Comparison of ENCODE assay signal across 15 cellular contexts in genomic region chr22:22039286-22040074, GRCh38. TPM values are rescaled to one million over a fixed set of nuclear protein-coding genes. Genes with fewer than 3 reads are reported as not detected.
DNase-seq lines count a peak whose midpoint lies in the region; ATAC-seq, FAIRE-seq and TF ChIP-seq lines count a peak whose summit lies in the region.
"Had no signal": no experiment of that assay in that cellular context is flagged by ENCODE, and none has a peak within 500 bp of the region (broad histone marks: within the 10 kb centered on the region; RNA-seq: fewer than 3 reads in every experiment).

No MANE protein-coding gene starts in this region.

- no peaks in the 10 kb centered on the region; the same call in 1 of the 2 replicates for H3K27me3 ChIP-seq in IMR-90 (ENCODE audit: control insufficient read depth, insufficient read depth, low read length)
- no peaks in the 10 kb centered on the region for H3K27me3 ChIP-seq in esophagus muscularis mucosa

- H2BK120ac ChIP-seq in IMR-90 (ENCODE audit: low read depth, low read length), result peak overlapping the region; percentile 52

- H4K20me1 ChIP-seq in IMR-90 (ENCODE audit: insufficient read depth, low read length), result no peaks in the 10 kb centered on the region; the same call in 1 of the 2 replicates
- H4K20me1 ChIP-seq in OCI-LY7 (ENCODE audit: insufficient read depth, low read length), result no peaks in the 10 kb centered on the region

- no peak overlapping the region for H3K4me2 ChIP-seq in IMR-90 (ENCODE audit: low read depth, low read length)
- peak overlapping the region; percentile 55; the same call in 1 of the 2 replicates for H3K4me2 ChIP-seq in OCI-LY7 (ENCODE audit: low read length)
- H3K4me2 ChIP-seq: A549, GM23338 had no signal

- H3K4me1 ChIP-seq in IMR-90 (ENCODE audit: control insufficient read depth, insufficient read depth, low read length) (peaks cover 14% of the 10 kb centered on the region), OCI-LY7 (ENCODE audit: insufficient read depth, low read length, poor library complexity, severe bottlenecking) (peaks cover 98% of the 10 kb centered on the region), esophagus muscularis mucosa (no peaks in the 10 kb centered on the region)
- H3K4me1 ChIP-seq: A549 had no signal

- no peak for TF ChIP-seq CTCF in IMR-90 (conservative IDR thresholded peaks at IDR 0.05; ENCODE audit: low read depth, low read length)
- no peak for TF ChIP-seq CTCF in OCI-LY7 (conservative IDR thresholded peaks at IDR 0.05; ENCODE audit: low read length)
- TF ChIP-seq CTCF in esophagus muscularis mucosa (IDR thresholded peaks at IDR 0.05), result no peak

- peaks cover 28% of the 10 kb centered on the region for H3K9me1 ChIP-seq in IMR-90 (ENCODE audit: insufficient read depth, low read length)

- H2AFZ ChIP-seq in IMR-90 (replicated peaks; ENCODE audit: low read length, poor library complexity) (peak overlapping the region; percentile 9), OCI-LY7 (ENCODE audit: low read length) (no peak overlapping the region)
- H2AFZ ChIP-seq: GM23338 had no signal

- peak; percentile 61 for FAIRE-seq in urothelium cell line (lab: Jason Lieb, UNC)
- FAIRE-seq: A549, GM18507 had no signal

- H2BK5ac ChIP-seq in IMR-90 (ENCODE audit: low read depth, low read length, poor library complexity, severe bottlenecking), result no peak overlapping the region

- BruUV-seq in IMR-90 (replicated peaks; lab: Mats Ljungman, UMichigan) (no TSS peak), OCI-LY7 (replicated peaks; lab: Mats Ljungman, UMichigan) (no TSS peak)

- peak overlapping the region; percentile 23 for H3K4ac ChIP-seq in IMR-90 (ENCODE audit: low read depth, low read length)

- intact Hi-C loops in IMR-90 (cut with micrococcal nuclease) (loop anchor here (10.0 kb wide), 1 partner anchor 115 kb away; no protein-coding TSS in a partner anchor), OCI-LY7 (cut with micrococcal nuclease; ENCODE audit: unreplicated experiment) (loop anchor here (5.0 to 10.0 kb wide), 2 partner anchors 158 to 895 kb away; no protein-coding TSS in a partner anchor), esophagus muscularis mucosa (cut with DNase I) (no loop called here)

- no peak for TF ChIP-seq POLR2A in IMR-90 (IDR thresholded peaks at IDR 0.05; ENCODE audit: low read depth, low read length)
- TF ChIP-seq POLR2A in esophagus muscularis mucosa (IDR thresholded peaks at IDR 0.05; ENCODE audit: low read depth), result no peak

- H3K9me2 ChIP-seq in OCI-LY7 (ENCODE audit: insufficient read depth, low read length), result no peaks in the 10 kb centered on the region

- no peak overlapping the region for H3K27ac ChIP-seq in IMR-90 (ENCODE audit: insufficient read depth, low read length)
- peak overlapping the region; percentile 85 for H3K27ac ChIP-seq in OCI-LY7 (ENCODE audit: low read depth, low read length, poor library complexity, severe bottlenecking)
- no peak overlapping the region for H3K27ac ChIP-seq in esophagus muscularis mucosa (replicated peaks in 1 of 4)
- H3K27ac ChIP-seq: A549 had no signal

- TF ChIP-seq RAD21 in IMR-90 (IDR thresholded peaks at IDR 0.05; ENCODE audit: low read length), result no peak

- H2AK9ac ChIP-seq in IMR-90 (replicated peaks; ENCODE audit: low read depth, low read length, poor library complexity), result no peak overlapping the region

- no peak overlapping the region for H3K9ac ChIP-seq in IMR-90 (ENCODE audit: low read depth, low read length)

- H3K79me1 ChIP-seq in IMR-90 (ENCODE audit: low read depth in 1 of 2, low read length in 2 of 2), result no peaks in the 10 kb centered on the region

- H4K5ac ChIP-seq in IMR-90 (ENCODE audit: low read depth, low read length), result no peak overlapping the region

- H4K8ac ChIP-seq in IMR-90 (ENCODE audit: low read depth in 2 of 2, low read length in 2 of 2), result no peak overlapping the region; a peak in 1 of 4 replicates

- POLR2A ChIA-PET in IMR-90 (lab: Charles Lee; ENCODE audit: unreplicated experiment), result no interaction called here
- POLR2A ChIA-PET in OCI-LY7 (lab: Charles Lee), result interaction anchor here (1.4 kb wide), 1 partner anchor 125 kb away, joined by 6 read pairs; no protein-coding TSS in a partner anchor

- no peak for ATAC-seq in IMR-90 (ENCODE audit: low read depth)
- no peak for ATAC-seq in GM21717 (IDR thresholded peaks at IDR 0.05; ENCODE audit: unreplicated experiment)
- ATAC-seq: A549, GM23338 had no signal

- H2AK5ac ChIP-seq in IMR-90 (ENCODE audit: low read depth, low read length), result peak overlapping the region; percentile 80; the same call in 1 of the 2 replicates

- DNase-seq in IMR-90 (no peak), OCI-LY7 (ENCODE audit: low spot score) (no peak), esophagus muscularis mucosa (ENCODE audit: extremely low spot score) (peak; percentile 75), urothelium cell line (ENCODE audit: low spot score) (no peak), NCI-H1105 treated with DMSO at 0.1 percent for 48 hours (lab: John Stamatoyannopoulos, UW) (no peak), ureter (ENCODE audit: low spot score) (no peak)
- DNase-seq: Caco-2; CD8-positive, alpha-beta memory T cell; DND-41; GF-D8; H9 had no signal

- peak overlapping the region; percentile 32; the same call in 1 of the 2 replicates for H2BK20ac ChIP-seq in IMR-90 (ENCODE audit: low read depth, low read length)

- H3K23ac ChIP-seq in IMR-90 (ENCODE audit: low read depth, low read length), result no peak overlapping the region

- H2BK15ac ChIP-seq in IMR-90 (ENCODE audit: low read depth, low read length), result peak overlapping the region; percentile 89; the same call in 2 of the 3 replicates

- no peak overlapping the region for H3K56ac ChIP-seq in IMR-90 (ENCODE audit: extremely low read depth, insufficient read depth, low read length)

- no peak overlapping the region for H3K4me3 ChIP-seq in IMR-90 (ENCODE audit: insufficient read depth, low read depth, low read length)
- no peak overlapping the region for H3K4me3 ChIP-seq in OCI-LY7 (ENCODE audit: low read depth, low read length, poor library complexity, severe bottlenecking)
- no peak overlapping the region for H3K4me3 ChIP-seq in esophagus muscularis mucosa
- H3K4me3 ChIP-seq: A549, GM23338 had no signal

- no peaks in the 10 kb centered on the region for H3K9me3 ChIP-seq in IMR-90 (ENCODE audit: control insufficient read depth, insufficient read depth, low read length)
- no peaks in the 10 kb centered on the region for H3K9me3 ChIP-seq in OCI-LY7 (ENCODE audit: low read length)
- H3K9me3 ChIP-seq in esophagus muscularis mucosa, result no peaks in the 10 kb centered on the region
- H3K9me3 ChIP-seq: A549, Caco-2 had no signal

- in situ Hi-C loops in IMR-90 (cut with MboI; ENCODE audit: low sequenced_read_pairs), result no loop called here

- H3K18ac ChIP-seq in IMR-90 (ENCODE audit: low read depth, low read length), result no peak overlapping the region

- no peak for TF ChIP-seq EP300 in esophagus muscularis mucosa (IDR thresholded peaks at IDR 0.05)

- H4K91ac ChIP-seq in IMR-90 (ENCODE audit: insufficient read depth, low read depth, low read length), result no peak overlapping the region

- peak overlapping the region; percentile 34; the same call in 1 of the 2 replicates for H3K14ac ChIP-seq in IMR-90 (replicated peaks; ENCODE audit: low read depth, low read length)

- WGBS in IMR-90 (ENCODE audit: extremely low coverage in 2 of 2, insufficient read length in 1 of 2), 2 experiments, result no CpG with 5 or more reads among the region's 4 CpGs
- WGBS in esophagus muscularis mucosa, result 64% methylated on average over 4 of the region's 4 CpGs

- H3K36me3 ChIP-seq in IMR-90 (ENCODE audit: control insufficient read depth, insufficient read depth, low read length), result no peaks in the 10 kb centered on the region
- H3K36me3 ChIP-seq in OCI-LY7 (ENCODE audit: insufficient read depth, low read length), result peaks cover 16% of the 10 kb centered on the region
- no peaks in the 10 kb centered on the region for H3K36me3 ChIP-seq in esophagus muscularis mucosa

- H3K79me2 ChIP-seq in OCI-LY7 (ENCODE audit: insufficient read depth, low read depth, low read length), result peaks cover 80% of the 10 kb centered on the region; the same call in 1 of the 2 replicates

- dilution Hi-C loops in IMR-90 (cut with HindIII; ENCODE audit: low sequenced_read_pairs, unreplicated experiment), result no loop called here

- CTCF ChIA-PET in IMR-90 (lab: Yijun Ruan, JAX) (no interaction called here), OCI-LY7 (lab: Charles Lee; ENCODE audit: unreplicated experiment) (interaction anchor here (1.0 kb wide), 1 partner anchor 21 kb away, joined by 3 read pairs; no protein-coding TSS in a partner anchor)

TF ChIP-seq in IMR-90, 13 proteins besides CTCF, POLR2A, EP300 and RAD21 (continues in another document):
- TF ChIP-seq CHD1 (IDR thresholded peaks at IDR 0.05; ENCODE audit: low read depth, low read length), result no peak
- no peak for TF ChIP-seq RFX5 (IDR thresholded peaks at IDR 0.05; ENCODE audit: low read depth, low read length)
- no peak for TF ChIP-seq USF2 (IDR thresholded peaks at IDR 0.05; ENCODE audit: low read depth, low read length)
- TF ChIP-seq MAFK (IDR thresholded peaks at IDR 0.05; ENCODE audit: low read depth, low read length), result no peak
- no peak for TF ChIP-seq ELK1 (IDR thresholded peaks at IDR 0.05; ENCODE audit: borderline replicate concordance, low read depth, low read length)
- TF ChIP-seq CEBPB (IDR thresholded peaks at IDR 0.05; ENCODE audit: low read depth, low read length), result no peak
- TF ChIP-seq BHLHE40 (IDR thresholded peaks at IDR 0.05; ENCODE audit: low read depth, low read length), result no peak

RNA-seq across cellular contexts. Expression of gene TOP3B, which starts 56.9 kb away (rescaled TPM):
- 19.7 and 23.5 TPM in 2 replicates for total RNA-seq in IMR-90 (2012; rRNA removed)
- polyA plus RNA-seq in IMR-90 (2012; rRNA removed), result 21.8 and 23.0 TPM in 2 replicates
- polyA plus RNA-seq in IMR-90 (2012; cell fraction: cytosol; rRNA removed), result 7.9 and 10.6 TPM in 2 replicates
- 57.4 and 109 TPM in 2 replicates for polyA plus RNA-seq in IMR-90 (2012; cell fraction: nucleus; rRNA removed; ENCODE audit: low replicate concordance)
- 65.6 and 82.6 TPM in 2 replicates for total RNA-seq in OCI-LY7 (2014; rRNA removed; shearing (Covaris generic))
- total RNA-seq in OCI-LY7 (2022), result 98.7 and 101 TPM in 2 replicates
- total RNA-seq in esophagus muscularis mucosa, result 10 to 100 TPM; 12.3 to 27.5 (median 20.4) TPM
- total RNA-seq in ureter, result 29.7 TPM
